27 cellular contexts compared by ENCODE assay signal in the genomic region with DNA sequence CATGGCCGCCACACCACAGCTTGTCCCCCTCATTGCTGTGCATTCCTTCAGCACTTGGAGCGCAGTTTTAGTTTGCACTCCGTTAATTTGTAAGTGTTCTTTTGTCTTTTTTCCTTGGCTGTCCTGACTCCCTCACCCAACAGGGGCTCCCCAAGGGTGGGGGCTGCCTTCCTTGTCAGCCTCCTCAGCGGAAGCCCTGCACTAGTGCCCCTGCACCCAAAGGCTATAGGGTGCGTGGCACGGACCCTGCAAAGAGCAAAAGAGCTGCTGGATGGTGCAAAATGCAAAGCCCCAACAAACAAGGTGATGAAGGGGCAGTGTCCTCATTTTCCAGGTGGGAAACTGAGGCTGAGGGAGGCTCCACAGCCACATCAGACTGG. TPM values are rescaled to one million over a fixed set of nuclear protein-coding genes. Genes with fewer than 3 reads are reported as not detected.
"Had no signal": no experiment of that assay in that cellular context is flagged by ENCODE, and none has a peak within 500 bp of the region (broad histone marks: within the 10 kb centered on the region; RNA-seq: fewer than 3 reads in every experiment).

No MANE protein-coding gene starts in this region.

- H3K27ac Mint-ChIP-seq: activated CD8-positive, alpha-beta T cell treated with anti-CD3 and anti-CD28 coated beads, Interleukin-2, amount 10 ng/mL, durations not matched to agents 7 days and 5 days; activated naive CD8-positive, alpha-beta T cell treated with anti-CD3 and anti-CD28 coated beads, Interleukin-2, amount 10 ng/mL, durations not matched to agents 7 days and 5 days; T-cell had no signal

- H3K36me3 Mint-ChIP-seq: activated naive CD8-positive, alpha-beta T cell treated with anti-CD3 and anti-CD28 coated beads, Interleukin-2, amount 10 ng/mL, durations not matched to agents 7 days and 5 days; T-cell had no signal

- DNase-seq: activated CD4-positive, alpha-beta T cell treated with anti-CD3 and anti-CD28 coated beads for 48 hours; activated CD4-positive, alpha-beta T cell treated with anti-CD3 and anti-CD28 coated beads, Interleukin-2, amount 50 U/mL, for 4 hours; activated CD4-positive, CD25-positive, alpha-beta regulatory T cell treated with anti-CD3 and anti-CD28 coated beads, Interleukin-2, amount 50 U/mL, for 72 hours; activated CD8-positive, alpha-beta memory T cell treated with anti-CD3 and anti-CD28 coated beads, Interleukin-2, amount 50 U/mL, for 48 hours; activated CD8-positive, alpha-beta T cell treated with anti-CD3 and anti-CD28 coated beads, Interleukin-2, amount 10 ng/mL, durations not matched to agents 7 days and 5 days; activated naive CD4-positive, alpha-beta T cell treated with anti-CD3 and anti-CD28 coated beads, Interleukin-2, amount 50 U/mL, for 16 hours; activated naive CD8-positive, alpha-beta T cell treated with anti-CD3 and anti-CD28 coated beads, Interleukin-2, amount 10 ng/mL, durations not matched to agents 7 days and 5 days; activated T-cell treated with anti-CD3 and anti-CD28 coated beads, Interleukin-2, amount 50 U/mL, for 1 hour; adrenal gland; anterior cingulate cortex; central memory CD4-positive, alpha-beta T cell; KG1; NCI-H1048; NCI-H1417; NCI-H1694; NCI-H2029; NCI-H2107; NCI-H2171 treated with DMSO at 0.1 percent for 48 hours; NCI-H526; NCI-H82; T-cell had no signal

- H3K27me3 ChIP-seq: adrenal gland had no signal

- H3K4me3 ChIP-seq: adrenal gland, SK-N-MC had no signal

- H3K27me3 Mint-ChIP-seq: activated naive CD8-positive, alpha-beta T cell treated with anti-CD3 and anti-CD28 coated beads, Interleukin-2, amount 10 ng/mL, durations not matched to agents 7 days and 5 days; T-cell had no signal

- H3K4me1 Mint-ChIP-seq: T-cell had no signal

- H3K9me3 Mint-ChIP-seq: activated naive CD8-positive, alpha-beta T cell treated with anti-CD3 and anti-CD28 coated beads, Interleukin-2, amount 10 ng/mL, durations not matched to agents 7 days and 5 days; T-cell had no signal

- H3K4me3 Mint-ChIP-seq: activated CD8-positive, alpha-beta T cell treated with anti-CD3 and anti-CD28 coated beads, Interleukin-2, amount 10 ng/mL, durations not matched to agents 7 days and 5 days; activated naive CD8-positive, alpha-beta T cell treated with anti-CD3 and anti-CD28 coated beads, Interleukin-2, amount 10 ng/mL, durations not matched to agents 7 days and 5 days; T-cell had no signal

- ATAC-seq: activated CD8-positive, alpha-beta T cell treated with anti-CD3 and anti-CD28 coated beads, Interleukin-2, amount 10 ng/mL, durations not matched to agents 7 days and 5 days; T-cell had no signal

- H3K36me3 ChIP-seq: adrenal gland had no signal

RNA-seq across cellular contexts. Expression of a gene that starts 46.8 kb away (rescaled TPM):
- total RNA-seq: activated CD8-positive, alpha-beta T cell treated with anti-CD3 and anti-CD28 coated beads, Interleukin-2, amount 10 ng/mL, durations not matched to agents 7 days and 5 days; activated naive CD8-positive, alpha-beta T cell treated with anti-CD3 and anti-CD28 coated beads, Interleukin-2, amount 10 ng/mL, durations not matched to agents 7 days and 5 days; LHCN-M2; M059J; NCI-H460; OCI-LY7; RPMI7951; T-cell had no signal
